ENCODE assay signal across 1 cellular context in the genomic region with DNA sequence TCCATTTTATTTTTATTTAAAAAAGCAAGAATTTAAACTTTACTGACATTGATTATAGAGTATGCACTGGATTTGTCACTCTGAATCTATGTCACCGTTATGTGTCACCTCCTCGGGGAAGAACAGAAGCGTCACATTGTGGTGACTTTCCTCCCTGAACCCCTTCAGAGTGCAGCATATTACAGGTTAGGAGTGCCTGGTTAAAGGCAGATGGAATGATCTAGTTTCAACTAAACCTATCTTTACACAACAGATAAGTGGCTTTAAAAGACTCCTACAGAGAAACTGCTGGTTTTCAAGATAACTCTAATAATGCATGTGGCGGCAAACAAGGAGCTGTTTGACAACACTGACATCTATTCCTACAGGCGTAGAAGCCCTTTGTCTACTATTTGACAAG.
A peak's percentile ranks its signal among the peaks of the same experiment; 100 is the strongest.
TF ChIP-seq lines count a peak whose summit lies in the region.

No MANE protein-coding gene starts in this region.

TF ChIP-seq in K562, 482 proteins besides CTCF, POLR2A, EP300 and RAD21 (continued from another document and continues in another):
- TF ChIP-seq, protein P1, sequence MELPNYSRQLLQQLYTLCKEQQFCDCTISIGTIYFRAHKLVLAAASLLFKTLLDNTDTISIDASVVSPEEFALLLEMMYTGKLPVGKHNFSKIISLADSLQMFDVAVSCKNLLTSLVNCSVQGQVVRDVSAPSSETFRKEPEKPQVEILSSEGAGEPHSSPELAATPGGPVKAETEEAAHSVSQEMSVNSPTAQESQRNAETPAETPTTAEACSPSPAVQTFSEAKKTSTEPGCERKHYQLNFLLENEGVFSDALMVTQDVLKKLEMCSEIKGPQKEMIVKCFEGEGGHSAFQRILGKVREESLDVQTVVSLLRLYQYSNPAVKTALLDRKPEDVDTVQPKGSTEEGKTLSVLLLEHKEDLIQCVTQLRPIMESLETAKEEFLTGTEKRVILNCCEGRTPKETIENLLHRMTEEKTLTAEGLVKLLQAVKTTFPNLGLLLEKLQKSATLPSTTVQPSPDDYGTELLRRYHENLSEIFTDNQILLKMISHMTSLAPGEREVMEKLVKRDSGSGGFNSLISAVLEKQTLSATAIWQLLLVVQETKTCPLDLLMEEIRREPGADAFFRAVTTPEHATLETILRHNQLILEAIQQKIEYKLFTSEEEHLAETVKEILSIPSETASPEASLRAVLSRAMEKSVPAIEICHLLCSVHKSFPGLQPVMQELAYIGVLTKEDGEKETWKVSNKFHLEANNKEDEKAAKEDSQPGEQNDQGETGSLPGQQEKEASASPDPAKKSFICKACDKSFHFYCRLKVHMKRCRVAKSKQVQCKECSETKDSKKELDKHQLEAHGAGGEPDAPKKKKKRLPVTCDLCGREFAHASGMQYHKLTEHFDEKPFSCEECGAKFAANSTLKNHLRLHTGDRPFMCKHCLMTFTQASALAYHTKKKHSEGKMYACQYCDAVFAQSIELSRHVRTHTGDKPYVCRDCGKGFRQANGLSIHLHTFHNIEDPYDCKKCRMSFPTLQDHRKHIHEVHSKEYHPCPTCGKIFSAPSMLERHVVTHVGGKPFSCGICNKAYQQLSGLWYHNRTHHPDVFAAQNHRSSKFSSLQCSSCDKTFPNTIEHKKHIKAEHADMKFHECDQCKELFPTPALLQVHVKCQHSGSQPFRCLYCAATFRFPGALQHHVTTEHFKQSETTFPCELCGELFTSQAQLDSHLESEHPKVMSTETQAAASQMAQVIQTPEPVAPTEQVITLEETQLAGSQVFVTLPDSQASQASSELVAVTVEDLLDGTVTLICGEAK (IDR thresholded peaks at IDR 0.05): no peak
- TF ChIP-seq, protein P1 (CRISPR knock-in tag; IDR thresholded peaks at IDR 0.05): no peak
- TF ChIP-seq NR2F6 (CRISPR knock-in tag; IDR thresholded peaks at IDR 0.05): no peak
- no peak for TF ChIP-seq SNRNP70 (optimal IDR thresholded peaks at IDR 0.05; ENCODE audit: low read depth, low read length)
- no peak for TF ChIP-seq ZBED1 (IDR thresholded peaks at IDR 0.05)
- no peak for TF ChIP-seq PURB (CRISPR knock-in tag; IDR thresholded peaks at IDR 0.05; ENCODE audit: low read depth)
- no peak for TF ChIP-seq SRSF7 (optimal IDR thresholded peaks at IDR 0.05; ENCODE audit: low read depth, low read length)
- TF ChIP-seq, protein P2, sequence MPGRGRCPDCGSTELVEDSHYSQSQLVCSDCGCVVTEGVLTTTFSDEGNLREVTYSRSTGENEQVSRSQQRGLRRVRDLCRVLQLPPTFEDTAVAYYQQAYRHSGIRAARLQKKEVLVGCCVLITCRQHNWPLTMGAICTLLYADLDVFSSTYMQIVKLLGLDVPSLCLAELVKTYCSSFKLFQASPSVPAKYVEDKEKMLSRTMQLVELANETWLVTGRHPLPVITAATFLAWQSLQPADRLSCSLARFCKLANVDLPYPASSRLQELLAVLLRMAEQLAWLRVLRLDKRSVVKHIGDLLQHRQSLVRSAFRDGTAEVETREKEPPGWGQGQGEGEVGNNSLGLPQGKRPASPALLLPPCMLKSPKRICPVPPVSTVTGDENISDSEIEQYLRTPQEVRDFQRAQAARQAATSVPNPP (IDR thresholded peaks at IDR 0.05; ENCODE audit: borderline replicate concordance, insufficient read depth, insufficient read length): no peak
- TF ChIP-seq, protein P3, sequence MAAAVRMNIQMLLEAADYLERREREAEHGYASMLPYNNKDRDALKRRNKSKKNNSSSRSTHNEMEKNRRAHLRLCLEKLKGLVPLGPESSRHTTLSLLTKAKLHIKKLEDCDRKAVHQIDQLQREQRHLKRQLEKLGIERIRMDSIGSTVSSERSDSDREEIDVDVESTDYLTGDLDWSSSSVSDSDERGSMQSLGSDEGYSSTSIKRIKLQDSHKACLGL (CRISPR knock-in tag; IDR thresholded peaks at IDR 0.05; ENCODE audit: borderline replicate concordance, poor library complexity, severe bottlenecking): no peak
- TF ChIP-seq, protein P4, sequence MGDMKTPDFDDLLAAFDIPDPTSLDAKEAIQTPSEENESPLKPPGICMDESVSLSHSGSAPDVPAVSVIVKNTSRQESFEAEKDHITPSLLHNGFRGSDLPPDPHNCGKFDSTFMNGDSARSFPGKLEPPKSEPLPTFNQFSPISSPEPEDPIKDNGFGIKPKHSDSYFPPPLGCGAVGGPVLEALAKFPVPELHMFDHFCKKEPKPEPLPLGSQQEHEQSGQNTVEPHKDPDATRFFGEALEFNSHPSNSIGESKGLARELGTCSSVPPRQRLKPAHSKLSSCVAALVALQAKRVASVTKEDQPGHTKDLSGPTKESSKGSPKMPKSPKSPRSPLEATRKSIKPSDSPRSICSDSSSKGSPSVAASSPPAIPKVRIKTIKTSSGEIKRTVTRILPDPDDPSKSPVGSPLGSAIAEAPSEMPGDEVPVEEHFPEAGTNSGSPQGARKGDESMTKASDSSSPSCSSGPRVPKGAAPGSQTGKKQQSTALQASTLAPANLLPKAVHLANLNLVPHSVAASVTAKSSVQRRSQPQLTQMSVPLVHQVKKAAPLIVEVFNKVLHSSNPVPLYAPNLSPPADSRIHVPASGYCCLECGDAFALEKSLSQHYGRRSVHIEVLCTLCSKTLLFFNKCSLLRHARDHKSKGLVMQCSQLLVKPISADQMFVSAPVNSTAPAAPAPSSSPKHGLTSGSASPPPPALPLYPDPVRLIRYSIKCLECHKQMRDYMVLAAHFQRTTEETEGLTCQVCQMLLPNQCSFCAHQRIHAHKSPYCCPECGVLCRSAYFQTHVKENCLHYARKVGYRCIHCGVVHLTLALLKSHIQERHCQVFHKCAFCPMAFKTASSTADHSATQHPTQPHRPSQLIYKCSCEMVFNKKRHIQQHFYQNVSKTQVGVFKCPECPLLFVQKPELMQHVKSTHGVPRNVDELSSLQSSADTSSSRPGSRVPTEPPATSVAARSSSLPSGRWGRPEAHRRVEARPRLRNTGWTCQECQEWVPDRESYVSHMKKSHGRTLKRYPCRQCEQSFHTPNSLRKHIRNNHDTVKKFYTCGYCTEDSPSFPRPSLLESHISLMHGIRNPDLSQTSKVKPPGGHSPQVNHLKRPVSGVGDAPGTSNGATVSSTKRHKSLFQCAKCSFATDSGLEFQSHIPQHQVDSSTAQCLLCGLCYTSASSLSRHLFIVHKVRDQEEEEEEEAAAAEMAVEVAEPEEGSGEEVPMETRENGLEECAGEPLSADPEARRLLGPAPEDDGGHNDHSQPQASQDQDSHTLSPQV (IDR thresholded peaks at IDR 0.05): no peak; the same call in none of the 2 replicates
- TF ChIP-seq ZNF584 (CRISPR knock-in tag; IDR thresholded peaks at IDR 0.05; ENCODE audit: low read depth): no peak
- TF ChIP-seq TFAP4 (CRISPR knock-in tag; IDR thresholded peaks at IDR 0.05; ENCODE audit: borderline replicate concordance): no peak
- TF ChIP-seq SMARCC2 (IDR thresholded peaks at IDR 0.05; ENCODE audit: low read depth): peak; percentile 87
- TF ChIP-seq ZNF655 (CRISPR knock-in tag; IDR thresholded peaks at IDR 0.05): no peak
- TF ChIP-seq ZNF699 (CRISPR knock-in tag; IDR thresholded peaks at IDR 0.05; ENCODE audit: insufficient replicate concordance): no peak
- TF ChIP-seq ZNF134 (CRISPR knock-in tag; conservative IDR thresholded peaks at IDR 0.05): no peak
- 0 out of 2 replicates have a peak, but pooled peaks have one; percentile 13 for TF ChIP-seq ZNF57 (CRISPR knock-in tag; IDR thresholded peaks at IDR 0.05)
- no peak for TF ChIP-seq ZNF140 (CRISPR knock-in tag; IDR thresholded peaks at IDR 0.05)
- no peak for TF ChIP-seq SP1 (CRISPR knock-in tag; IDR thresholded peaks at IDR 0.05)
- no peak for TF ChIP-seq IRF9 (tag; IDR thresholded peaks at IDR 0.05)
- TF ChIP-seq HMGXB4 (CRISPR knock-in tag; IDR thresholded peaks at IDR 0.05): no peak
- no peak for TF ChIP-seq E2F6 (IDR thresholded peaks at IDR 0.05; ENCODE audit: borderline replicate concordance in 1 of 2, extremely low read depth in 1 of 2, insufficient read depth in 1 of 2, insufficient read length in 1 of 2, low read depth in 1 of 2, low read length in 1 of 2, poor library complexity in 1 of 2, severe bottlenecking in 1 of 2)
- TF ChIP-seq CXXC5 (CRISPR knock-in tag; IDR thresholded peaks at IDR 0.05): peak; percentile 21; the same call in 1 of the 2 replicates
- TF ChIP-seq ILK (tag; IDR thresholded peaks at IDR 0.05; ENCODE audit: borderline replicate concordance, low read depth): no peak
- TF ChIP-seq ZNF780A (CRISPR knock-in tag; IDR thresholded peaks at IDR 0.05): no peak
- no peak for TF ChIP-seq IRF1 (CRISPR knock-in tag; IDR thresholded peaks at IDR 0.05; ENCODE audit: borderline replicate concordance)
- no peak for TF ChIP-seq ZNF444 (CRISPR knock-in tag; IDR thresholded peaks at IDR 0.05)
- TF ChIP-seq ZBTB7A (IDR thresholded peaks at IDR 0.05; ENCODE audit: borderline replicate concordance, control insufficient read depth, low read depth, low read length): no peak
